1 cellular context compared by ENCODE assay signal in genomic region chr16:57300387-57301125, GRCh38.
TF ChIP-seq lines count a peak whose summit lies in the region.

No MANE protein-coding gene starts in this region.

TF ChIP-seq in HepG2, 621 proteins besides CTCF, POLR2A, EP300 and RAD21 (continued from another document and continues in another):
- TF ChIP-seq, protein P1, sequence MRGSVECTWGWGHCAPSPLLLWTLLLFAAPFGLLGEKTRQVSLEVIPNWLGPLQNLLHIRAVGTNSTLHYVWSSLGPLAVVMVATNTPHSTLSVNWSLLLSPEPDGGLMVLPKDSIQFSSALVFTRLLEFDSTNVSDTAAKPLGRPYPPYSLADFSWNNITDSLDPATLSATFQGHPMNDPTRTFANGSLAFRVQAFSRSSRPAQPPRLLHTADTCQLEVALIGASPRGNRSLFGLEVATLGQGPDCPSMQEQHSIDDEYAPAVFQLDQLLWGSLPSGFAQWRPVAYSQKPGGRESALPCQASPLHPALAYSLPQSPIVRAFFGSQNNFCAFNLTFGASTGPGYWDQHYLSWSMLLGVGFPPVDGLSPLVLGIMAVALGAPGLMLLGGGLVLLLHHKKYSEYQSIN (CRISPR knock-in tag; IDR thresholded peaks at IDR 0.05; ENCODE audit: borderline replicate concordance): peak; percentile 55; the same call in 1 of the 2 replicates
- no peak for TF ChIP-seq ZMYM2 (CRISPR knock-in tag; IDR thresholded peaks at IDR 0.05)
- TF ChIP-seq ZNF296 (CRISPR knock-in tag; conservative IDR thresholded peaks at IDR 0.05): no peak
- peak; percentile 100 for TF ChIP-seq SMC3 (IDR thresholded peaks at IDR 0.05; ENCODE audit: low read length)
- TF ChIP-seq ZNF44 (CRISPR knock-in tag; IDR thresholded peaks at IDR 0.05): peak; percentile 97
- peak; percentile 94; the same call in 1 of the 2 replicates for TF ChIP-seq GTF3A (CRISPR knock-in tag; conservative IDR thresholded peaks at IDR 0.05)
- no peak for TF ChIP-seq ZNF549 (CRISPR knock-in tag; IDR thresholded peaks at IDR 0.05)
- no peak for TF ChIP-seq EZH2 (conservative IDR thresholded peaks at IDR 0.05; ENCODE audit: low read depth, low read length)
- TF ChIP-seq ZNF704 (CRISPR knock-in tag; IDR thresholded peaks at IDR 0.05; ENCODE audit: borderline replicate concordance): peak; percentile 50; the same call in 1 of the 2 replicates
- TF ChIP-seq ZNF724P (CRISPR knock-in tag; IDR thresholded peaks at IDR 0.05; ENCODE audit: borderline replicate concordance): no peak
- TF ChIP-seq THAP9 (CRISPR knock-in tag; IDR thresholded peaks at IDR 0.05; ENCODE audit: borderline replicate concordance): peak; percentile 72
- no peak for TF ChIP-seq SOX13 (IDR thresholded peaks at IDR 0.05)
- TF ChIP-seq SOX13 (CRISPR knock-in tag; conservative IDR thresholded peaks at IDR 0.05 in 1 of 2, IDR thresholded peaks at IDR 0.05 in 1 of 2): peak in 1 of 2 experiments; percentile 54; a peak in 1 of 4 replicates
- TF ChIP-seq KDM5A (IDR thresholded peaks at IDR 0.05; ENCODE audit: borderline replicate concordance, low read length): no peak
- TF ChIP-seq ZMYM3 (CRISPR knock-in tag; IDR thresholded peaks at IDR 0.05): no peak; the same call in 1 of the 2 replicates
- no peak for TF ChIP-seq FLYWCH1 (CRISPR knock-in tag; IDR thresholded peaks at IDR 0.05)
- peak; percentile 82 for TF ChIP-seq SP5 (CRISPR knock-in tag; IDR thresholded peaks at IDR 0.05; ENCODE audit: borderline replicate concordance, low read depth)
- no peak for TF ChIP-seq ZNF773 (CRISPR knock-in tag; IDR thresholded peaks at IDR 0.05; ENCODE audit: borderline replicate concordance)
- TF ChIP-seq ZNF205 (CRISPR knock-in tag; IDR thresholded peaks at IDR 0.05): peak; percentile 96
- no peak for TF ChIP-seq ZNF512 (CRISPR knock-in tag; IDR thresholded peaks at IDR 0.05)
- no peak; the same call in 1 of the 2 replicates for TF ChIP-seq CENPT (CRISPR knock-in tag; IDR thresholded peaks at IDR 0.05; ENCODE audit: low read depth)
- TF ChIP-seq FOXM1 (CRISPR knock-in tag; IDR thresholded peaks at IDR 0.05): no peak
- TF ChIP-seq ZNF530 (CRISPR knock-in tag; IDR thresholded peaks at IDR 0.05; ENCODE audit: low read depth): no peak
- TF ChIP-seq TBX3 (IDR thresholded peaks at IDR 0.05; ENCODE audit: borderline replicate concordance): peak; percentile 39; the same call in 1 of the 2 replicates
- TF ChIP-seq RFX5 (IDR thresholded peaks at IDR 0.05; ENCODE audit: low read depth, low read length): peak; percentile 71; the same call in 1 of the 2 replicates
- peak; percentile 40; the same call in 1 of the 2 replicates for TF ChIP-seq ZBTB3 (CRISPR knock-in tag; IDR thresholded peaks at IDR 0.05; ENCODE audit: borderline replicate concordance, low read depth)
- TF ChIP-seq TOE1 (CRISPR knock-in tag; IDR thresholded peaks at IDR 0.05): no peak
- TF ChIP-seq SYNCRIP (IDR thresholded peaks at IDR 0.05; ENCODE audit: insufficient read depth, low read depth, low read length): no peak
- TF ChIP-seq ZNF343 (CRISPR knock-in tag; IDR thresholded peaks at IDR 0.05): peak; percentile 91; the same call in 1 of the 2 replicates
- no peak for TF ChIP-seq CEBPB (IDR thresholded peaks at IDR 0.05; ENCODE audit: borderline replicate concordance, low read depth, low read length)
- TF ChIP-seq ZNF510 (CRISPR knock-in tag; IDR thresholded peaks at IDR 0.05; ENCODE audit: low read depth): no peak; the same call in 1 of the 2 replicates
- peak; percentile 89 for TF ChIP-seq TBL1XR1 (IDR thresholded peaks at IDR 0.05; ENCODE audit: borderline replicate concordance, low read length, partially characterized antibody)
- peak; percentile 55; the same call in 1 of the 2 replicates for TF ChIP-seq NR2C2 (CRISPR knock-in tag; IDR thresholded peaks at IDR 0.05; ENCODE audit: borderline replicate concordance)
- TF ChIP-seq SAFB2 (CRISPR knock-in tag; IDR thresholded peaks at IDR 0.05; ENCODE audit: borderline replicate concordance, low read depth): no peak; the same call in 1 of the 2 replicates
- peak; percentile 31; the same call in 1 of the 2 replicates for TF ChIP-seq ZNF839 (CRISPR knock-in tag; IDR thresholded peaks at IDR 0.05; ENCODE audit: borderline replicate concordance)
- TF ChIP-seq NCOA5 (CRISPR knock-in tag; IDR thresholded peaks at IDR 0.05): no peak
- TF ChIP-seq NONO (IDR thresholded peaks at IDR 0.05): no peak
- TF ChIP-seq NONO (CRISPR knock-in tag; conservative IDR thresholded peaks at IDR 0.05): peak; percentile 99
- TF ChIP-seq ZNF136 (CRISPR knock-in tag; IDR thresholded peaks at IDR 0.05; ENCODE audit: low read depth): peak; percentile 83; the same call in 1 of the 2 replicates
- peak; percentile 66 for TF ChIP-seq MTA1 (CRISPR knock-in tag; IDR thresholded peaks at IDR 0.05; ENCODE audit: borderline replicate concordance)
- TF ChIP-seq TCF12 (IDR thresholded peaks at IDR 0.05): no peak
- no peak; the same call in 1 of the 2 replicates for TF ChIP-seq TCF12 (CRISPR knock-in tag; IDR thresholded peaks at IDR 0.05)
- peak; percentile 100 for TF ChIP-seq ZNF24 (IDR thresholded peaks at IDR 0.05)
- TF ChIP-seq JUN (CRISPR knock-in tag; IDR thresholded peaks at IDR 0.05): peak; percentile 35; the same call in 1 of the 2 replicates
- TF ChIP-seq ZNF567 (CRISPR knock-in tag; IDR thresholded peaks at IDR 0.05; ENCODE audit: borderline replicate concordance): no peak
- TF ChIP-seq BCL3 (CRISPR knock-in tag; IDR thresholded peaks at IDR 0.05): peak; percentile 87; the same call in 1 of the 2 replicates
- peak; percentile 77; the same call in 1 of the 2 replicates for TF ChIP-seq ZMAT3 (CRISPR knock-in tag; conservative IDR thresholded peaks at IDR 0.05)
- TF ChIP-seq, protein P2, sequence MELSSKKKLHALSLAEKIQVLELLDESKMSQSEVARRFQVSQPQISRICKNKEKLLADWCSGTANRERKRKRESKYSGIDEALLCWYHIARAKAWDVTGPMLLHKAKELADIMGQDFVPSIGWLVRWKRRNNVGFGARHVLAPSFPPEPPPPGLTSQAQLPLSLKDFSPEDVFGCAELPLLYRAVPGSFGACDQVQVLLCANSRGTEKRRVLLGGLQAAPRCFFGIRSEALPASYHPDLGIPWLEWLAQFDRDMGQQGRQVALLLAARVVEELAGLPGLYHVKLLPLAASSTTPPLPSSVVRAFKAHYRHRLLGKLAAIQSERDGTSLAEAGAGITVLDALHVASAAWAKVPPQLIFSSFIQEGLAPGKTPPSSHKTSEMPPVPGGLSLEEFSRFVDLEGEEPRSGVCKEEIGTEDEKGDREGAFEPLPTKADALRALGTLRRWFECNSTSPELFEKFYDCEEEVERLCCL (CRISPR knock-in tag; IDR thresholded peaks at IDR 0.05; ENCODE audit: borderline replicate concordance): peak; percentile 60; the same call in 1 of the 2 replicates
- 0 out of 2 replicates have a peak, but pooled peaks have one; percentile 41 for TF ChIP-seq RFXANK (CRISPR knock-in tag; IDR thresholded peaks at IDR 0.05)
- TF ChIP-seq CEBPG (CRISPR knock-in tag; IDR thresholded peaks at IDR 0.05): peak; percentile 72
- TF ChIP-seq ZNF615 (CRISPR knock-in tag; IDR thresholded peaks at IDR 0.05; ENCODE audit: borderline replicate concordance): peak; percentile 75; the same call in 1 of the 2 replicates
- no peak for TF ChIP-seq ZNF703 (CRISPR knock-in tag; IDR thresholded peaks at IDR 0.05; ENCODE audit: borderline replicate concordance)
- no peak for TF ChIP-seq ZNF253 (CRISPR knock-in tag; IDR thresholded peaks at IDR 0.05; ENCODE audit: borderline replicate concordance)
- no peak for TF ChIP-seq IRF9 (CRISPR knock-in tag; IDR thresholded peaks at IDR 0.05; ENCODE audit: borderline replicate concordance)
- TF ChIP-seq ZNF124 (CRISPR knock-in tag; IDR thresholded peaks at IDR 0.05): peak; percentile 98
- TF ChIP-seq ZSCAN9 (CRISPR knock-in tag; IDR thresholded peaks at IDR 0.05; ENCODE audit: borderline replicate concordance): no peak; the same call in 1 of the 2 replicates
- no peak; the same call in 1 of the 2 replicates for TF ChIP-seq ZNF766 (CRISPR knock-in tag; IDR thresholded peaks at IDR 0.05; ENCODE audit: borderline replicate concordance)
- TF ChIP-seq ERF (CRISPR knock-in tag; IDR thresholded peaks at IDR 0.05): peak; percentile 86
- peak; percentile 77 for TF ChIP-seq MEIS1 (CRISPR knock-in tag; IDR thresholded peaks at IDR 0.05; ENCODE audit: borderline replicate concordance)
- TF ChIP-seq ZFP36L2 (CRISPR knock-in tag; IDR thresholded peaks at IDR 0.05): peak; percentile 15
- TF ChIP-seq ZNF367 (CRISPR knock-in tag; IDR thresholded peaks at IDR 0.05; ENCODE audit: borderline replicate concordance): no peak
- no peak for TF ChIP-seq AGO2 (optimal IDR thresholded peaks at IDR 0.05; ENCODE audit: low read depth, low read length)
- TF ChIP-seq ZNF570 (CRISPR knock-in tag; IDR thresholded peaks at IDR 0.05; ENCODE audit: borderline replicate concordance): 0 out of 2 replicates have a peak, but pooled peaks have one; percentile 44
- peak; percentile 14; the same call in 1 of the 2 replicates for TF ChIP-seq BRCA1 (CRISPR knock-in tag; IDR thresholded peaks at IDR 0.05)
- peak; percentile 58; the same call in 1 of the 2 replicates for TF ChIP-seq ZNF605 (CRISPR knock-in tag; IDR thresholded peaks at IDR 0.05)
- TF ChIP-seq NFKBIZ (CRISPR knock-in tag; IDR thresholded peaks at IDR 0.05): peak; percentile 84; the same call in 1 of the 2 replicates
